Comparison of ENCODE assay signal across 8 cellular contexts in the genomic region with DNA sequence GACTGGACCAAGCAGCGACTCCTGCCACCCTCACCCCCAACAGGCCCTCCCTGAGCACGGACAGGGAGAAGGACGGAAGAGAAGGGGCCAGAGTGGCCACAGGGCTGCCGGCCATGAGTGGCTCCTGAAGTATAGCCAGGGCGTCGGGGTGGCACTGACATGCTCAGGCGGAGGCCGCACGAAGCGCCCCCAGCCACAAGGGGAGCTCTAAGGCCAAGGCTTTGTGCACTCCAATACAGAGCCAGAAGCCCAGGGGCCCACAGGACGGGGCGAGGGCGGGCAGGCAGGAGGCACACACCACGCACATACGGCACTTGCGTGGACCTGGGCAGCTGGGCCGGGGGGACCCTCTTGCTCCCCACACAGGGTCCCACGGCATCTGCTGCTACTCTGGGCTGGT. TPM values are rescaled to one million over a fixed set of nuclear protein-coding genes. Genes with fewer than 3 reads are reported as not detected.
DNase-seq lines count a peak whose midpoint lies in the region; ATAC-seq and TF ChIP-seq lines count a peak whose summit lies in the region.

No MANE protein-coding gene starts in this region.

- ATAC-seq in body of pancreas (no peak), HG02642 (IDR thresholded peaks at IDR 0.05; ENCODE audit: poor library complexity, unreplicated experiment) (no peak)

- H3K4me3 ChIP-seq in A673 (ENCODE audit: low read depth, low read length, poor library complexity, severe bottlenecking): no peak overlapping the region
- H3K4me3 ChIP-seq in suprapubic skin: no peak overlapping the region
- no peak overlapping the region for H3K4me3 ChIP-seq in body of pancreas
- H3K4me3 ChIP-seq in testis: no peak overlapping the region

- TF ChIP-seq EP300 in suprapubic skin (IDR thresholded peaks at IDR 0.05): no peak

- H3K27me3 ChIP-seq in A673 (replicated peaks; ENCODE audit: insufficient read depth, low read depth, low read length, poor library complexity) (no peaks in the 10 kb centered on the region), suprapubic skin (no peaks in the 10 kb centered on the region), body of pancreas (no peaks in the 10 kb centered on the region), testis (no peaks in the 10 kb centered on the region)

- POLR2A ChIA-PET in A673 (lab: Charles Lee; ENCODE audit: low non-redundant PET): no interaction called here

- 79% methylated on average over 10 of the region's 18 CpGs for WGBS in suprapubic skin
- 84 to 89% methylated on average over 8 to 17 of the region's 18 CpGs for WGBS in body of pancreas, 2 donors
- WGBS in testis, 2 donors: 89 to 90% methylated on average over 17 to 18 of the region's 18 CpGs

- H3K36me3 ChIP-seq in A673 (ENCODE audit: insufficient read depth, low read length, poor library complexity, severe bottlenecking) (peaks cover 35% of the 10 kb centered on the region), suprapubic skin (peaks cover 45% of the 10 kb centered on the region), body of pancreas (replicated peaks in 1 of 2; ENCODE audit: insufficient read depth in 1 of 2, low read depth in 2 of 2) (peaks cover 0 to 5% of the 10 kb centered on the region in 2 donors), testis (ENCODE audit: low read depth, missing control alignments) (no peaks in the 10 kb centered on the region)

- BruUV-seq in A673 (replicated peaks; lab: Mats Ljungman, UMichigan): no TSS peak

- TF ChIP-seq CTCF in A673 (conservative IDR thresholded peaks at IDR 0.05; ENCODE audit: low read depth, low read length): peak; percentile 46
- peak; percentile 66 for TF ChIP-seq CTCF in GM12874 (IDR thresholded peaks at IDR 0.05; ENCODE audit: insufficient read depth, low read depth, low read length)
- TF ChIP-seq CTCF in suprapubic skin (IDR thresholded peaks at IDR 0.05): peak in 1 of 2 donors; percentile 18
- TF ChIP-seq CTCF in body of pancreas (IDR thresholded peaks at IDR 0.05): peak in 3 of 7 experiments; percentile 9 to 16 (median 12)
- no peak for TF ChIP-seq CTCF in testis (IDR thresholded peaks at IDR 0.05)

- no peak for TF ChIP-seq POLR2A in suprapubic skin (IDR thresholded peaks at IDR 0.05)
- no peak for TF ChIP-seq POLR2A in body of pancreas (IDR thresholded peaks at IDR 0.05)
- no peak for TF ChIP-seq POLR2A in testis (IDR thresholded peaks at IDR 0.05)

- H3K9me3 ChIP-seq in A673 (ENCODE audit: low read depth, low read length, poor library complexity, severe bottlenecking) (no peaks in the 10 kb centered on the region), suprapubic skin (no peaks in the 10 kb centered on the region), body of pancreas (no peaks in the 10 kb centered on the region), testis (no peaks in the 10 kb centered on the region)

- intact Hi-C loops in A673 (cut with micrococcal nuclease; ENCODE audit: unreplicated experiment) (no loop called here), body of pancreas (cut with DNase I) (no loop called here), testis (cut with DNase I; ENCODE audit: low total_unique reads) (no loop called here)

- no peak overlapping the region for H3K27ac ChIP-seq in A673 (ENCODE audit: low read depth, low read length, poor library complexity, severe bottlenecking)
- no peak overlapping the region for H3K27ac ChIP-seq in suprapubic skin
- no peak overlapping the region for H3K27ac ChIP-seq in body of pancreas
- no peak overlapping the region for H3K27ac ChIP-seq in testis

- DNase-seq in A673 (ENCODE audit: low spot score) (peak; percentile 19), UCSD-AML1 (lab: John Stamatoyannopoulos, UW; ENCODE audit: unreplicated experiment) (peak; percentile 31), iPS-NIHi7 (ENCODE audit: extremely low spot score) (peak; percentile 78), suprapubic skin (ENCODE audit: low spot score in 2 of 2) (no peak), body of pancreas (no peak), testis (no peak)

- H3K4me1 ChIP-seq in A673 (ENCODE audit: insufficient read depth, low read length, poor library complexity, severe bottlenecking): no peaks in the 10 kb centered on the region
- peaks cover 28% of the 10 kb centered on the region for H3K4me1 ChIP-seq in suprapubic skin
- no peaks in the 10 kb centered on the region for H3K4me1 ChIP-seq in body of pancreas
- H3K4me1 ChIP-seq in testis: peaks cover 38% of the 10 kb centered on the region

- CTCF ChIA-PET in A673 (lab: Charles Lee): interaction anchor here (1.0 kb wide), 1 partner anchor 15 kb away, joined by 4 read pairs; no protein-coding TSS in a partner anchor

RNA-seq across cellular contexts. Expression of gene KLF2, which starts 52.0 kb away (rescaled TPM):
- 1.9 and 2.1 TPM in 2 replicates for total RNA-seq in A673 (2021)
- 10 to 100 TPM; 27.0 to 41.1 (median 36.9) TPM for total RNA-seq in suprapubic skin
- 10 to 100 TPM; 13.2 to 42.2 TPM for total RNA-seq in body of pancreas
- total RNA-seq in testis: 10 to 100 TPM; 42.4 to 74.9 TPM
- polyA plus RNA-seq in testis (ENCODE audit: insufficient read depth, low read depth, low replicate concordance): 40.2 TPM

Comparison
In these comparisons a context has a peak if more than half of its experiments do, and no peak if none do; other contexts are left out.
1. DNase-seq: peak in A673 (single experiment), UCSD-AML1 (single experiment) and iPS-NIHi7 (single experiment); none in suprapubic skin (0 of 2), body of pancreas (0 of 4) and testis (single experiment).
2. CTCF ChIP-seq: peak in A673 (single experiment) and GM12874 (single experiment); none in testis (0 of 3).